ENCODE assay signal across 9 cellular contexts in the genomic region with DNA sequence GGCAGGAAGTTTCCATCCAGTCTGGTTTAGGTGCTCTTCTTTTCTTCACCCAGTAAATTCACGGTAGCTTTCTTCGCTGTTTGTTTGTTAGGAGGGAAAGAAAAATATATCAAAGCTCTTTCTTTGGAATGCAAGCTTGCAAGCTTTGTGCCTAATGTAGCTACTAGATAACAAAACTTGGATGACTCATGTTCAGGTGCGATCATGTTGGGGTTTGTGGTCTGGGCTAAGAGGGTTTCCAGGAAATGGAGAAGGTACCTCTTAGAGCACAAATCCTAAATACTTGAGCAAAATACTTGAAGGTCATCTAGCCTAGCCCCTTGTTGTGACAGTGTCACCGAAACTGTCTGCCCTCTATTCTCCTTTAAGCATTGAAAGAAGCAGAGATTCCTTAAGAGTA. TPM values are rescaled to one million over a fixed set of nuclear protein-coding genes. Genes with fewer than 3 reads are reported as not detected.
DNase-seq lines count a peak whose midpoint lies in the region; ATAC-seq and TF ChIP-seq lines count a peak whose summit lies in the region.
"Had no signal": no experiment of that assay in that cellular context is flagged by ENCODE, and none has a peak within 500 bp of the region (broad histone marks: within the 10 kb centered on the region; RNA-seq: fewer than 3 reads in every experiment).

No MANE protein-coding gene starts in this region.

- WGBS in heart left ventricle, 4 donors, result 51 to 64% (median 60%) methylated on average over 4 of the region's 4 CpGs
- WGBS in hepatocyte (ENCODE audit: low lambda C conversion rate, missing lambda C conversion rate), result 69% methylated on average over 4 of the region's 4 CpGs

- H3K4me1 Mint-ChIP-seq in type B pancreatic cell (ENCODE audit: unreplicated experiment), result no peaks in the 10 kb centered on the region

- H3K9me3 Mint-ChIP-seq in type B pancreatic cell, result no peaks in the 10 kb centered on the region
- H3K9me3 Mint-ChIP-seq: IgD-negative memory B cell had no signal

- H4K20me1 ChIP-seq in hepatocyte (ENCODE audit: insufficient read depth, poor library complexity, severe bottlenecking), result no peaks in the 10 kb centered on the region

- no peak for ATAC-seq in heart left ventricle
- ATAC-seq in GM18873 (IDR thresholded peaks at IDR 0.05; ENCODE audit: low FRiP score, unreplicated experiment), result no peak

- no peak for TF ChIP-seq POLR2A in heart left ventricle (IDR thresholded peaks at IDR 0.05)

- peaks cover 17% of the 10 kb centered on the region for H3K36me3 Mint-ChIP-seq in type B pancreatic cell

- H3K9me3 ChIP-seq in cardiac muscle cell (ENCODE audit: low read depth) (no peaks in the 10 kb centered on the region), heart left ventricle (no peaks in the 10 kb centered on the region), hepatocyte (ENCODE audit: low read depth) (no peaks in the 10 kb centered on the region)

- H3K27me3 Mint-ChIP-seq in type B pancreatic cell, result no peaks in the 10 kb centered on the region
- H3K27me3 Mint-ChIP-seq: IgD-negative memory B cell had no signal

- no peak for TF ChIP-seq CTCF in cardiac muscle cell (IDR thresholded peaks at IDR 0.05; ENCODE audit: low read depth, low read length)
- no peak for TF ChIP-seq CTCF in heart left ventricle (IDR thresholded peaks at IDR 0.05)
- TF ChIP-seq CTCF in hepatocyte (IDR thresholded peaks at IDR 0.05; ENCODE audit: poor library complexity), result no peak
- no peak for TF ChIP-seq CTCF in type B pancreatic cell (conservative IDR thresholded peaks at IDR 0.05)

- H3K4me1 ChIP-seq in cardiac muscle cell (ENCODE audit: low read depth), result peaks cover 14% of the 10 kb centered on the region
- peaks cover 0 to 34% (median 16%) of the 10 kb centered on the region in 12 donors for H3K4me1 ChIP-seq in heart left ventricle
- H3K4me1 ChIP-seq in hepatocyte (ENCODE audit: insufficient read depth), result peaks cover 11% of the 10 kb centered on the region

- H3K4me3 ChIP-seq in cardiac muscle cell (no peak overlapping the region), heart left ventricle (no peak overlapping the region), hepatocyte (no peak overlapping the region)

- H3K27ac Mint-ChIP-seq in type B pancreatic cell, result peak overlapping the region; percentile 42

- H3K4me2 ChIP-seq in hepatocyte, result no peak overlapping the region

- peaks cover 7% of the 10 kb centered on the region for H3K36me3 ChIP-seq in cardiac muscle cell
- peaks cover 0 to 94% (median 85%) of the 10 kb centered on the region in 9 donors for H3K36me3 ChIP-seq in heart left ventricle
- no peaks in the 10 kb centered on the region for H3K36me3 ChIP-seq in hepatocyte (replicated peaks; ENCODE audit: insufficient read depth, low read depth)

- H3K27me3 ChIP-seq in cardiac muscle cell (no peaks in the 10 kb centered on the region), heart left ventricle (no peaks in the 10 kb centered on the region), hepatocyte (no peaks in the 10 kb centered on the region)

- no peak overlapping the region for H2AFZ ChIP-seq in hepatocyte

- intact Hi-C loops in heart left ventricle (cut with DNase I), result no loop called here

- H3K79me2 ChIP-seq in hepatocyte, result peaks cover 7% of the 10 kb centered on the region

- DNase-seq in cardiac muscle cell (ENCODE audit: low read depth in 1 of 2, low spot score in 1 of 2) (peak in 1 of 2 donors; percentile 13), heart left ventricle (no peak), hepatocyte (ENCODE audit: low spot score) (peak; percentile 30), type B pancreatic cell (ENCODE audit: extremely low spot score, unreplicated experiment) (no peak), amniotic stem cell (lab: John Stamatoyannopoulos, UW) (no peak), NCI-H82 (lab: John Stamatoyannopoulos, UW) (no peak)
- DNase-seq in activated CD4-positive, alpha-beta T cell treated with anti-CD3 and anti-CD28 coated beads, Interleukin-2, amount 50 U/mL, for 48 hours, result peak; percentile 21 to 52

- no peaks in the 10 kb centered on the region for H3K9me2 ChIP-seq in hepatocyte (replicated peaks; ENCODE audit: insufficient read depth)

- H3K4me3 Mint-ChIP-seq in type B pancreatic cell, result no peak overlapping the region

- H3K27ac ChIP-seq in cardiac muscle cell (peak overlapping the region; percentile 63), heart left ventricle (peak overlapping the region in 3 of 12 donors; percentile 5 to 37 (median 22)), hepatocyte (peak overlapping the region; percentile 43)

RNA-seq across cellular contexts. Expression of a gene that starts 17.7 kb away (rescaled TPM):
- total RNA-seq in cardiac muscle cell, result 69.1 and 98.2 TPM in 2 replicates
- polyA plus RNA-seq in cardiac muscle cell, result 105 and 130 TPM in 2 replicates
- total RNA-seq in heart left ventricle, result 10 to 100 TPM; 23.6 to 45.7 (median 28.2) TPM
- 10 to 100 TPM; 54.3 to 81.7 TPM for polyA plus RNA-seq in heart left ventricle
- 123 and 152 TPM in 2 replicates for total RNA-seq in hepatocyte
- polyA plus RNA-seq in hepatocyte, result 131 and 151 TPM in 2 replicates
- 45.4 and 57.5 TPM in 2 replicates for total RNA-seq in type B pancreatic cell (ENCODE audit: low replicate concordance)

RNA-seq across cellular contexts. Expression of a gene that starts 43.3 kb away (rescaled TPM):
- 27.0 and 30.4 TPM in 2 replicates for total RNA-seq in cardiac muscle cell
- 138 TPM in 2 replicates for polyA plus RNA-seq in cardiac muscle cell
- total RNA-seq in heart left ventricle, result 100 to 1,000 TPM; 103 to 187 (median 141) TPM
- 100 to 1,000 TPM in 1 of 2 donors, 10 to 100 TPM in 1; 93.5 to 116 TPM for polyA plus RNA-seq in heart left ventricle
- total RNA-seq in hepatocyte, result 57.3 and 63.6 TPM in 2 replicates
- polyA plus RNA-seq in hepatocyte, result 199 and 208 TPM in 2 replicates
- 61.0 and 98.4 TPM in 2 replicates for total RNA-seq in type B pancreatic cell (ENCODE audit: low replicate concordance)

Comparison
In these comparisons a context has a peak if more than half of its experiments do, and no peak if none do; other contexts are left out.
1. DNase-seq: peak in activated CD4-positive, alpha-beta T cell treated with anti-CD3 and anti-CD28 coated beads, Interleukin-2, amount 50 U/mL, for 48 hours (2 of 2) and hepatocyte (single experiment); none in heart left ventricle (0 of 5), type B pancreatic cell (single experiment), amniotic stem cell (single experiment) and NCI-H82 (single experiment).